Comparison of ENCODE assay signal across 13 cellular contexts in the genomic region with DNA sequence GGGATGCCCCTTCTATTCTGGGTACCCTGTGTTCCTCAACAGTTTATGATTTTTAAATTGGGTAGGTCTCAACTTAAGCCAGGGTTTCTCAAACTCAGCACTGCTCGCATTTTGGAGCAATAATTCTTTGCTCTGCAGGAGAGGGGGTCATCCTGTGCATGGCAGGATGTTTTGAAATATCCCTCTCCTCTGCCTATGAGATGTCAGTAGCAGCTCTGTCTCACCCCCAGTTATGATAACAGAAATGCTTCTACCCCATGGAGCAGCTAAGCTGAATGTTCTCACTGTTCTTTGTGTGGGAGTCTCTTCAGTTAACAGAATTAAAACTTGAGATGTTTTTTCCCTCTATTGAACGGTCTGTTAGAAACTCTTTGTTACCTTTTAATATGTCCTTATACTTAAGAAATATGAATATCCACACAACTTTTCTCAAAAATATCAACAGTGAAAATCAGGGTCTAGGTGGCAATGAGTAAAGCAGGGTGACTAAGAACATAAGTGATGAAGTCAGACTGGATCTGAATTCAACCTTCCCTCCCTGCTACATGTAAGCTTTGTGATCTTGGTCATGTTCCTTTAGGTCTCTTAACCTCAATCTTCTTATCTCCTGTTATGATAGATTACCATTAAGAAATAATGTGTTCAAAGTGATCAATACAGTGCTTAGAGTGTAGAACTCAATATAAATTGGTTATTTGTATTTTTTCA.
DNase-seq lines count a peak whose midpoint lies in the region; ATAC-seq and TF ChIP-seq lines count a peak whose summit lies in the region.
"Had no signal": no experiment of that assay in that cellular context is flagged by ENCODE, and none has a peak within 500 bp of the region (broad histone marks: within the 10 kb centered on the region; RNA-seq: fewer than 3 reads in every experiment).

No MANE protein-coding gene starts in this region.

- H3K27ac ChIP-seq in stomach, result no peak overlapping the region
- H3K27ac ChIP-seq: vagina had no signal

- H3K36me3 ChIP-seq in stomach, result no peaks in the 10 kb centered on the region
- H3K36me3 ChIP-seq: vagina had no signal

- no peak overlapping the region for H3K4me3 ChIP-seq in stomach
- H3K4me3 ChIP-seq: vagina had no signal

- intact Hi-C loops in stomach (cut with DNase I; ENCODE audit: low total_unique reads), result no loop called here

- H3K4me1 Mint-ChIP-seq in activated T-cell treated with anti-CD3 and anti-CD28 coated beads, Interleukin-2, amount 50 U/mL, for 24 hours (ENCODE audit: low read depth), result peaks cover 87% of the 10 kb centered on the region
- H3K4me1 Mint-ChIP-seq in stimulated activated effector memory CD8-positive, alpha-beta T cell treated with anti-CD3 and anti-CD28 coated beads, Interleukin-12 subunit alpha, Interleukin-12 subunit beta, amount 100 ng/mL, for 72 hours, result peaks cover 48% of the 10 kb centered on the region
- H3K4me1 Mint-ChIP-seq: stimulated activated memory B cell treated with anti-CD40 and anti-IgM and Interleukin-4, amounts not matched to agents 10 μg/mL and 1 μg/mL and 100 μg/mL, for 72 hours had no signal

- 57 to 76% (median 73%) methylated on average over 2 of the region's 2 CpGs for WGBS in stomach, 5 donors

- no peaks in the 10 kb centered on the region for H3K27me3 Mint-ChIP-seq in activated T-cell treated with anti-CD3 and anti-CD28 coated beads, Interleukin-2, amount 50 U/mL, for 24 hours
- H3K27me3 Mint-ChIP-seq: stimulated activated memory B cell treated with anti-CD40 and anti-IgM and Interleukin-4, amounts not matched to agents 10 μg/mL and 1 μg/mL and 100 μg/mL, for 72 hours had no signal

- no peaks in the 10 kb centered on the region for H3K9me3 ChIP-seq in stomach
- H3K9me3 ChIP-seq: vagina had no signal

- no peaks in the 10 kb centered on the region for H3K4me1 ChIP-seq in stomach
- H3K4me1 ChIP-seq: vagina had no signal

- no peak for TF ChIP-seq CTCF in stomach (IDR thresholded peaks at IDR 0.05)

- no peaks in the 10 kb centered on the region for H3K9me3 Mint-ChIP-seq in activated T-cell treated with anti-CD3 and anti-CD28 coated beads, Interleukin-2, amount 50 U/mL, for 24 hours
- no peaks in the 10 kb centered on the region for H3K9me3 Mint-ChIP-seq in stimulated activated effector memory CD8-positive, alpha-beta T cell treated with anti-CD3 and anti-CD28 coated beads, Interleukin-12 subunit alpha, Interleukin-12 subunit beta, amount 100 ng/mL, for 72 hours
- H3K9me3 Mint-ChIP-seq: HFFc6; stimulated activated memory B cell treated with anti-CD40 and anti-IgM and Interleukin-4, amounts not matched to agents 10 μg/mL and 1 μg/mL and 100 μg/mL, for 72 hours had no signal

- no peak for DNase-seq in activated T-cell treated with anti-CD3 and anti-CD28 coated beads, Interleukin-2, amount 50 U/mL, for 24 hours
- DNase-seq in activated T-cell treated with anti-CD3 and anti-CD28 coated beads, Interleukin-2, amount 50 U/mL, for 1 hour, result no peak
- DNase-seq in RKO (ENCODE audit: low spot score) (peak; percentile 6), NOMO-1 (lab: John Stamatoyannopoulos, UW; ENCODE audit: unreplicated experiment in 2 of 2) (no peak), D341Med (ENCODE audit: low spot score) (no peak), stomach (no peak)
- DNase-seq in stimulated activated effector memory CD8-positive, alpha-beta T cell treated with anti-CD3 and anti-CD28 coated beads, Interleukin-12 subunit alpha, Interleukin-12 subunit beta, amount 100 ng/mL, for 72 hours (ENCODE audit: low spot score in 2 of 2), result no peak
- DNase-seq: ACHN, HFFc6, NCI-H1048 had no signal

- H3K27ac Mint-ChIP-seq in activated T-cell treated with anti-CD3 and anti-CD28 coated beads, Interleukin-2, amount 50 U/mL, for 24 hours, result peak overlapping the region; percentile 72
- H3K27ac Mint-ChIP-seq in stimulated activated effector memory CD8-positive, alpha-beta T cell treated with anti-CD3 and anti-CD28 coated beads, Interleukin-12 subunit alpha, Interleukin-12 subunit beta, amount 100 ng/mL, for 72 hours, result peak overlapping the region; percentile 84
- H3K27ac Mint-ChIP-seq: HFFc6; stimulated activated memory B cell treated with anti-CD40 and anti-IgM and Interleukin-4, amounts not matched to agents 10 μg/mL and 1 μg/mL and 100 μg/mL, for 72 hours had no signal

- peak; percentile 54 for ATAC-seq in GM21723 (IDR thresholded peaks at IDR 0.05; ENCODE audit: unreplicated experiment)
- ATAC-seq in stimulated activated effector memory CD8-positive, alpha-beta T cell treated with anti-CD3 and anti-CD28 coated beads, Interleukin-12 subunit alpha, Interleukin-12 subunit beta, amount 100 ng/mL, for 72 hours, result peak; percentile 95
- ATAC-seq: stimulated activated memory B cell treated with anti-CD40 and anti-IgM and Interleukin-4, amounts not matched to agents 10 μg/mL and 1 μg/mL and 100 μg/mL, for 72 hours had no signal

- H3K27me3 ChIP-seq in stomach, result no peaks in the 10 kb centered on the region
- H3K27me3 ChIP-seq: vagina had no signal

- TF ChIP-seq EP300 in stomach (IDR thresholded peaks at IDR 0.05), result no peak

- H3K36me3 Mint-ChIP-seq in activated T-cell treated with anti-CD3 and anti-CD28 coated beads, Interleukin-2, amount 50 U/mL, for 24 hours (ENCODE audit: low read depth), result peaks cover 11% of the 10 kb centered on the region
- H3K36me3 Mint-ChIP-seq in stimulated activated effector memory CD8-positive, alpha-beta T cell treated with anti-CD3 and anti-CD28 coated beads, Interleukin-12 subunit alpha, Interleukin-12 subunit beta, amount 100 ng/mL, for 72 hours, result no peaks in the 10 kb centered on the region
- H3K36me3 Mint-ChIP-seq: stimulated activated memory B cell treated with anti-CD40 and anti-IgM and Interleukin-4, amounts not matched to agents 10 μg/mL and 1 μg/mL and 100 μg/mL, for 72 hours had no signal

- peak overlapping the region; percentile 9 for H3K4me3 Mint-ChIP-seq in activated T-cell treated with anti-CD3 and anti-CD28 coated beads, Interleukin-2, amount 50 U/mL, for 24 hours
- peak overlapping the region; percentile 20 for H3K4me3 Mint-ChIP-seq in stimulated activated effector memory CD8-positive, alpha-beta T cell treated with anti-CD3 and anti-CD28 coated beads, Interleukin-12 subunit alpha, Interleukin-12 subunit beta, amount 100 ng/mL, for 72 hours
- H3K4me3 Mint-ChIP-seq: HFFc6; stimulated activated memory B cell treated with anti-CD40 and anti-IgM and Interleukin-4, amounts not matched to agents 10 μg/mL and 1 μg/mL and 100 μg/mL, for 72 hours had no signal

- no peak for TF ChIP-seq POLR2A in stomach (IDR thresholded peaks at IDR 0.05)
